12 cellular contexts compared by ENCODE assay signal in genomic region chr1:9084883-9085282, GRCh38. TPM values are rescaled to one million over a fixed set of nuclear protein-coding genes. Genes with fewer than 3 reads are reported as not detected.
DNase-seq lines count a peak whose midpoint lies in the region; FAIRE-seq and TF ChIP-seq lines count a peak whose summit lies in the region.
"Had no signal": no experiment of that assay in that cellular context is flagged by ENCODE, and none has a peak within 500 bp of the region (broad histone marks: within the 10 kb centered on the region; RNA-seq: fewer than 3 reads in every experiment).

No MANE protein-coding gene starts in this region.

- no peak for FAIRE-seq in bronchial epithelial cell (lab: Jason Lieb, UNC)
- FAIRE-seq: GM12891 had no signal

- DNase-seq in HK-2 (ENCODE audit: unreplicated experiment) (peak; percentile 59), bronchial epithelial cell (ENCODE audit: low read depth) (peak; percentile 25), myocyte (ENCODE audit: low read depth) (peak; percentile 85), HCEC 1CT (no peak), tibial nerve (ENCODE audit: low spot score in 2 of 2) (no peak), activated T-cell treated with anti-CD3 and anti-CD28 coated beads for 4 hours (no peak)
- DNase-seq in central memory CD4-positive, alpha-beta T cell, result no peak
- DNase-seq: amniotic stem cell; effector memory CD4-positive, alpha-beta T cell; NCI-H2171 had no signal

- TF ChIP-seq CTCF in bronchial epithelial cell (IDR thresholded peaks at IDR 0.05; ENCODE audit: insufficient read depth, low read length, severe bottlenecking), result no peak
- TF ChIP-seq CTCF in tibial nerve (IDR thresholded peaks at IDR 0.05), result no peak

- TF ChIP-seq POLR2A in tibial nerve (IDR thresholded peaks at IDR 0.05), result no peak

- H3K27ac ChIP-seq in thymus (ENCODE audit: low read depth) (peak overlapping the region; percentile 52), tibial nerve (no peak overlapping the region)

- TF ChIP-seq EP300 in tibial nerve (IDR thresholded peaks at IDR 0.05), result no peak

- H3K4me3 ChIP-seq in bronchial epithelial cell (ENCODE audit: low read depth, low read length), result no peak overlapping the region
- H3K4me3 ChIP-seq in thymus (ENCODE audit: low read length), result no peak overlapping the region
- no peak overlapping the region for H3K4me3 ChIP-seq in tibial nerve

- H3K27me3 ChIP-seq in bronchial epithelial cell (ENCODE audit: control insufficient read depth, insufficient read depth, low read length) (no peaks in the 10 kb centered on the region), thymus (ENCODE audit: control insufficient read depth, insufficient read depth) (no peaks in the 10 kb centered on the region), tibial nerve (no peaks in the 10 kb centered on the region)

- H3K36me3 ChIP-seq in bronchial epithelial cell (ENCODE audit: control insufficient read depth, insufficient read depth, low read length) (no peaks in the 10 kb centered on the region), thymus (ENCODE audit: control insufficient read depth, insufficient read depth) (no peaks in the 10 kb centered on the region), tibial nerve (no peaks in the 10 kb centered on the region)

- H3K4me1 ChIP-seq in thymus (ENCODE audit: control insufficient read depth, insufficient read depth, low read length), result no peaks in the 10 kb centered on the region
- H3K4me1 ChIP-seq in tibial nerve, result no peaks in the 10 kb centered on the region

- 73% methylated on average over 8 of the region's 8 CpGs for WGBS in thymus
- 69 to 88% methylated on average over 8 of the region's 8 CpGs for WGBS in tibial nerve, 2 donors

- no peaks in the 10 kb centered on the region for H3K9me3 ChIP-seq in thymus (ENCODE audit: control insufficient read depth)
- no peaks in the 10 kb centered on the region for H3K9me3 ChIP-seq in tibial nerve

RNA-seq across cellular contexts. Expression of gene SLC2A5, which starts 15.4 kb away (rescaled TPM):
- total RNA-seq in bronchial epithelial cell (under 0.01 and 0.26 TPM in 2 replicates), myocyte (11.1 and 12.6 TPM in 2 replicates), tibial nerve (10 to 100 TPM in 1 of 4 donors, 1 to 10 TPM in 3; 1.9 to 15.7 (median 5.2) TPM)
- 5.4 TPM for polyA plus RNA-seq in myocyte (2012)
- polyA plus RNA-seq in thymus, result 6.8 TPM

RNA-seq across cellular contexts. Expression of gene GPR157, which starts 44.0 kb away (rescaled TPM):
- total RNA-seq in bronchial epithelial cell (44.0 and 69.6 TPM in 2 replicates), myocyte (2.1 and 2.8 TPM in 2 replicates), tibial nerve (10 to 100 TPM in 1 of 4 donors, 1 to 10 TPM in 3; 2.8 to 10.5 (median 6.2) TPM)
- polyA plus RNA-seq in myocyte (2012), result 6.1 TPM
- 5.8 TPM for polyA plus RNA-seq in thymus

RNA-seq across cellular contexts. Expression of gene SLC2A7, which starts 58.7 kb away (rescaled TPM):
- not detected in 2 replicates for total RNA-seq in bronchial epithelial cell
- total RNA-seq in myocyte, result not detected in 2 replicates
- polyA plus RNA-seq in myocyte (2012), result not detected
- 0.05 TPM for polyA plus RNA-seq in thymus
- not detected for total RNA-seq in tibial nerve

Comparison
In these comparisons a context has a peak if more than half of its experiments do, and no peak if none do; other contexts are left out.
1. DNase-seq: peak in HK-2 (single experiment), bronchial epithelial cell (single experiment) and myocyte (single experiment); none in HCEC 1CT (single experiment), tibial nerve (0 of 2), activated T-cell treated with anti-CD3 and anti-CD28 coated beads for 4 hours (single experiment) and central memory CD4-positive, alpha-beta T cell (single experiment).